ENCODE assay signal across 26 cellular contexts in genomic region chr14:70002589-70003240, GRCh38.
A peak's percentile ranks its signal among the peaks of the same experiment; 100 is the strongest.
DNase-seq lines count a peak whose midpoint lies in the region; ATAC-seq and TF ChIP-seq lines count a peak whose summit lies in the region.
"Had no signal": no experiment of that assay in that cellular context is flagged by ENCODE, and none has a peak within 500 bp of the region (broad histone marks: within the 10 kb centered on the region; RNA-seq: fewer than 3 reads in every experiment).

No MANE protein-coding gene starts in this region.

- DNase-seq in DMS153 (lab: John Stamatoyannopoulos, UW) (peak; percentile 57), DMS153 treated with DMSO at 0.1 percent for 48 hours (lab: John Stamatoyannopoulos, UW; ENCODE audit: unreplicated experiment) (no peak), NCI-H460 (ENCODE audit: extremely low read depth, low read depth) (peak; percentile 67), choroid plexus epithelial cell (ENCODE audit: low read depth) (peak; percentile 96), testis (no peak), amygdala (lab: John Stamatoyannopoulos, UW) (no peak), lower lobe of right lung (no peak)
- DNase-seq: activated CD4-positive, alpha-beta T cell treated with anti-CD3 and anti-CD28 coated beads for 48 hours; activated naive CD4-positive, alpha-beta T cell treated with anti-CD3 and anti-CD28 coated beads for 36 hours; activated T-cell treated with anti-CD3 and anti-CD28 coated beads, Interleukin-2, amount 50 U/mL, for 48 hours; adrenal gland; CD4-positive, CD25-positive, alpha-beta regulatory T cell; endodermal cell; left cardiac atrium; NCI-H1092 treated with DMSO at 0.1 percent for 48 hours; NCI-H446; Right ventricle myocardium superior; stimulated activated CD4-positive, alpha-beta T cell treated with anti-CD3 and anti-CD28 coated beads, Interleukin-4, amount 100 ng/mL, for 4 hours; substantia nigra; upper lobe of right lung had no signal

- no peaks in the 10 kb centered on the region for H3K4me1 ChIP-seq in testis
- no peaks in the 10 kb centered on the region for H3K4me1 ChIP-seq in lower lobe of right lung
- H3K4me1 ChIP-seq: adrenal gland, upper lobe of right lung had no signal

- H3K27ac ChIP-seq in testis, result no peak overlapping the region
- H3K27ac ChIP-seq in lower lobe of right lung, result no peak overlapping the region
- H3K27ac ChIP-seq: 22Rv1, adrenal gland, esophagus muscularis mucosa, upper lobe of right lung, VCaP had no signal

- TF ChIP-seq CTCF in choroid plexus epithelial cell (conservative IDR thresholded peaks at IDR 0.05; ENCODE audit: low read depth, low read length) (no peak), testis (IDR thresholded peaks at IDR 0.05) (no peak), lower lobe of right lung (IDR thresholded peaks at IDR 0.05) (no peak)

- H3K27me3 ChIP-seq in testis (no peaks in the 10 kb centered on the region), lower lobe of right lung (ENCODE audit: low read depth) (peaks cover 6% of the 10 kb centered on the region)
- H3K27me3 ChIP-seq: adrenal gland, esophagus muscularis mucosa had no signal

- no peaks in the 10 kb centered on the region for H3K9me3 ChIP-seq in testis
- H3K9me3 ChIP-seq in lower lobe of right lung, result no peaks in the 10 kb centered on the region
- H3K9me3 ChIP-seq: adrenal gland, esophagus muscularis mucosa, upper lobe of right lung had no signal

- ATAC-seq in GM21619 (IDR thresholded peaks at IDR 0.05; ENCODE audit: unreplicated experiment) (no peak), lower lobe of right lung (no peak)
- ATAC-seq: sciatic nerve; stimulated activated memory B cell treated with anti-CD40 and anti-IgM and Interleukin-4, amounts not matched to agents 10 μg/mL and 1 μg/mL and 100 μg/mL, for 72 hours; upper lobe of right lung had no signal

- H3K4me3 ChIP-seq in choroid plexus epithelial cell (ENCODE audit: low read depth, low read length) (no peak overlapping the region), testis (no peak overlapping the region), lower lobe of right lung (no peak overlapping the region)
- H3K4me3 ChIP-seq: adrenal gland, esophagus muscularis mucosa, upper lobe of right lung had no signal

- intact Hi-C loops in testis (cut with DNase I; ENCODE audit: low total_unique reads) (no loop called here), lower lobe of right lung (cut with DNase I) (no loop called here)

- H3K36me3 ChIP-seq in testis (ENCODE audit: low read depth, missing control alignments) (no peaks in the 10 kb centered on the region), lower lobe of right lung (no peaks in the 10 kb centered on the region)
- H3K36me3 ChIP-seq: adrenal gland, esophagus muscularis mucosa, upper lobe of right lung had no signal

- WGBS in testis, 2 donors, result 69 to 86% methylated on average over 6 of the region's 6 CpGs

- TF ChIP-seq POLR2A in testis (IDR thresholded peaks at IDR 0.05), result no peak

Comparison
In these comparisons a context has a peak if more than half of its experiments do, and no peak if none do; other contexts are left out.
1. DNase-seq: peak in DMS153 (single experiment), NCI-H460 (single experiment) and choroid plexus epithelial cell (single experiment); none in DMS153 treated with DMSO at 0.1 percent for 48 hours (single experiment), testis (single experiment), amygdala (0 of 56) and lower lobe of right lung (single experiment).